ENCODE assay signal across 16 cellular contexts in genomic region chr19:3816138-3816537, GRCh38. TPM values are rescaled to one million over a fixed set of nuclear protein-coding genes. Genes with fewer than 3 reads are reported as not detected.
"Had no signal": no experiment of that assay in that cellular context is flagged by ENCODE, and none has a peak within 500 bp of the region (broad histone marks: within the 10 kb centered on the region; RNA-seq: fewer than 3 reads in every experiment).

No MANE protein-coding gene starts in this region.

RNA-seq across cellular contexts. Expression of gene MATK, which starts 30.0 kb away (rescaled TPM):
- total RNA-seq: neural crest cell, osteocyte, smooth muscle cell had no signal
- polyA plus RNA-seq: smooth muscle cell had no signal

RNA-seq across cellular contexts. Expression of gene RAX2, which starts 44.1 kb away (rescaled TPM):
- total RNA-seq: naive thymus-derived CD4-positive, alpha-beta T cell; neural crest cell; osteocyte; pancreas; posterior vena cava; prostate gland; pulmonary artery endothelial cell; right atrium auricular region; sciatic nerve; smooth muscle cell; spleen; suprapubic skin; transverse colon; upper lobe of right lung; urinary bladder had no signal
- polyA plus RNA-seq: naive thymus-derived CD4-positive, alpha-beta T cell; pancreas; smooth muscle cell; spleen; urinary bladder had no signal

RNA-seq across cellular contexts. Expression of gene ZFR2, which starts 52.7 kb away (rescaled TPM):
- total RNA-seq: osteocyte, posterior vena cava, pulmonary artery endothelial cell, right atrium auricular region, transverse colon, urinary bladder, uterus had no signal
